ENCODE assay signal across 28 cellular contexts in the genomic region with DNA sequence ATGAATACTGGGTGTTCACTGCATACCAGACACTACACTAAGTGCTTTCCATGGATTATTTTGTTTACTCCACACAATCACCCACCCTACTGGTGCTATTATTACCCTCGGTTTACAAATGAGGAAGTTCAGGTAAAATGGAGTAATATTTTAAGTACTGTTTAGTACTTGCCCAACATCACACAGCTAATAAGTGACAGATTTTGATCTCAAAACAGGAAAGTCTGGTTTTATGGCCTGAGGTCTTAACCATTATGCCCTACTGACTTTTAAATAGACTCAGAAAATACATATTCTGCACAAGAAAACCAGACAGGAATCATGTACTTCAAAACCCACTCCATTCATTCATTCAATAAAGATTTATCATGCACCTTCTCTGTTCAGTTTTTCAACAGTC.
"Had no signal": no experiment of that assay in that cellular context is flagged by ENCODE, and none has a peak within 500 bp of the region (broad histone marks: within the 10 kb centered on the region; RNA-seq: fewer than 3 reads in every experiment).

No MANE protein-coding gene starts in this region.

- H3K27ac ChIP-seq: ascending aorta, body of pancreas had no signal

- ATAC-seq: activated naive CD4-positive, alpha-beta T cell treated with anti-CD3 and anti-CD28 coated beads, Interleukin-2, amount 50 U/mL, for 72 hours; activated naive CD8-positive, alpha-beta T cell treated with anti-CD3 and anti-CD28 coated beads, Interleukin-2, amount 50 U/mL, for 24 hours; activated T-cell treated with anti-CD3 and anti-CD28 coated beads, Interleukin-2, amount 50 U/mL, for 4 hours; body of pancreas; Panc1; T-helper 17 cell had no signal

- H3K27me3 Mint-ChIP-seq: activated B cell treated with CpG ODN at 0.5 μM for 24 hours; activated CD4-positive, alpha-beta memory T cell treated with anti-CD3 and anti-CD28 coated beads for 36 hours; activated CD4-positive, alpha-beta T cell treated with anti-CD3 and anti-CD28 coated beads, Interleukin-2, amount 10 ng/mL, durations not matched to agents 7 days and 5 days; activated naive CD8-positive, alpha-beta T cell treated with anti-CD3 and anti-CD28 coated beads, Interleukin-2, amount 50 U/mL, for 24 hours; IgD-negative memory B cell; T-helper 17 cell had no signal

- DNase-seq: activated B cell treated with CpG ODN at 0.5 μM for 24 hours; activated CD4-positive, alpha-beta memory T cell treated with anti-CD3 and anti-CD28 coated beads for 36 hours; activated CD4-positive, alpha-beta T cell treated with anti-CD3 and anti-CD28 coated beads for 1 hour; activated CD4-positive, alpha-beta T cell treated with anti-CD3 and anti-CD28 coated beads, Interleukin-2, amount 10 ng/mL, durations not matched to agents 7 days and 5 days; activated CD8-positive, alpha-beta memory T cell treated with anti-CD3 and anti-CD28 coated beads for 24 hours; activated effector memory CD4-positive, alpha-beta T cell treated with anti-CD3 and anti-CD28 coated beads, Interleukin-2, amount 50 U/mL, for 16 hours; activated naive CD4-positive, alpha-beta T cell treated with Interleukin-2 at 50 U/mL for 16 hours; activated naive CD8-positive, alpha-beta T cell treated with anti-CD3 and anti-CD28 coated beads, Interleukin-2, amount 50 U/mL, for 24 hours; activated T-cell treated with anti-CD3 and anti-CD28 coated beads, Interleukin-2, amount 50 U/mL, for 4 hours; amniotic stem cell; body of pancreas; central memory CD4-positive, alpha-beta T cell; KG1; NCI-H1092; NCI-H1417; NCI-H1930; NCI-H2107; NCI-H345; NCI-H510A; NCI-H526 treated with DMSO at 0.1 percent for 48 hours; NK-92 treated with Interleukin-12 subunit alpha and Interleukin-12 subunit beta, amount 100 ng/mL, for 24 hours; SHP77; T-helper 17 cell; T-helper 9 cell had no signal

- H3K4me1 Mint-ChIP-seq: activated B cell treated with CpG ODN at 0.5 μM for 24 hours; activated CD4-positive, alpha-beta T cell treated with anti-CD3 and anti-CD28 coated beads, Interleukin-2, amount 10 ng/mL, durations not matched to agents 7 days and 5 days; activated naive CD8-positive, alpha-beta T cell treated with anti-CD3 and anti-CD28 coated beads, Interleukin-2, amount 50 U/mL, for 24 hours; T-helper 17 cell had no signal

- H3K36me3 Mint-ChIP-seq: activated CD4-positive, alpha-beta memory T cell treated with anti-CD3 and anti-CD28 coated beads for 36 hours; activated naive CD4-positive, alpha-beta T cell treated with anti-CD3 and anti-CD28 coated beads, Interleukin-2, amount 50 U/mL, for 72 hours; IgD-negative memory B cell had no signal

- H3K27ac Mint-ChIP-seq: activated B cell treated with CpG ODN at 0.5 μM for 24 hours; activated CD4-positive, alpha-beta memory T cell treated with anti-CD3 and anti-CD28 coated beads for 36 hours; activated CD4-positive, alpha-beta T cell treated with anti-CD3 and anti-CD28 coated beads, Interleukin-2, amount 10 ng/mL, durations not matched to agents 7 days and 5 days; activated naive CD4-positive, alpha-beta T cell treated with anti-CD3 and anti-CD28 coated beads, Interleukin-2, amount 50 U/mL, for 72 hours; activated naive CD8-positive, alpha-beta T cell treated with anti-CD3 and anti-CD28 coated beads, Interleukin-2, amount 50 U/mL, for 24 hours; IgD-negative memory B cell; T-helper 17 cell had no signal

- H3K9me3 Mint-ChIP-seq: activated B cell treated with CpG ODN at 0.5 μM for 24 hours; activated CD4-positive, alpha-beta memory T cell treated with anti-CD3 and anti-CD28 coated beads for 36 hours; activated CD4-positive, alpha-beta T cell treated with anti-CD3 and anti-CD28 coated beads, Interleukin-2, amount 10 ng/mL, durations not matched to agents 7 days and 5 days; activated naive CD8-positive, alpha-beta T cell treated with anti-CD3 and anti-CD28 coated beads, Interleukin-2, amount 50 U/mL, for 24 hours; activated T-cell treated with anti-CD3 and anti-CD28 coated beads, Interleukin-2, amount 50 U/mL, for 4 hours; IgD-negative memory B cell had no signal

- H3K4me3 Mint-ChIP-seq: activated B cell treated with CpG ODN at 0.5 μM for 24 hours; activated CD4-positive, alpha-beta memory T cell treated with anti-CD3 and anti-CD28 coated beads for 36 hours; activated CD4-positive, alpha-beta T cell treated with anti-CD3 and anti-CD28 coated beads, Interleukin-2, amount 10 ng/mL, durations not matched to agents 7 days and 5 days; activated naive CD8-positive, alpha-beta T cell treated with anti-CD3 and anti-CD28 coated beads, Interleukin-2, amount 50 U/mL, for 24 hours; activated T-cell treated with anti-CD3 and anti-CD28 coated beads, Interleukin-2, amount 50 U/mL, for 4 hours; IgD-negative memory B cell; T-helper 17 cell had no signal
